ENCODE assay signal across 16 cellular contexts in genomic region chr16:50252082-50252611, GRCh38. TPM values are rescaled to one million over a fixed set of nuclear protein-coding genes. Genes with fewer than 3 reads are reported as not detected.
DNase-seq lines count a peak whose midpoint lies in the region; ATAC-seq, FAIRE-seq and TF ChIP-seq lines count a peak whose summit lies in the region.
"Had no signal": no experiment of that assay in that cellular context is flagged by ENCODE, and none has a peak within 500 bp of the region (broad histone marks: within the 10 kb centered on the region; RNA-seq: fewer than 3 reads in every experiment).

No MANE protein-coding gene starts in this region.

- no peaks in the 10 kb centered on the region for H3K9me2 ChIP-seq in HCT116 (ENCODE audit: insufficient read depth)

- in situ Hi-C loops in K562 (cut with MboI) = loop anchor here (25.0 kb wide), 1 partner anchor 1640 kb away; the partner anchor contains the start of gene N4BP1

- H4K20me1 ChIP-seq in HCT116 (ENCODE audit: insufficient read depth) (no peaks in the 10 kb centered on the region), K562 (replicated peaks; ENCODE audit: control insufficient read depth, insufficient read depth, low read length) (no peaks in the 10 kb centered on the region)

- RAD21 ChIA-PET in HCT116 (lab: Charles Lee; ENCODE audit: low non-redundant PET in 1 of 2, low total read pairs in 2 of 2, uncharacterized antibody in 2 of 2, unreplicated experiment in 2 of 2) = no interaction called here

- BruUV-seq in HCT116 (replicated peaks; lab: Mats Ljungman, UMichigan) (no TSS peak), K562 (replicated peaks; lab: Mats Ljungman, UMichigan) (no TSS peak)

- no peak for TF ChIP-seq POLR2A in HCT116 (IDR thresholded peaks at IDR 0.05; ENCODE audit: borderline replicate concordance, extremely low read depth, insufficient read depth, insufficient read length)
- no peak for TF ChIP-seq POLR2A in K562 (conservative IDR thresholded peaks at IDR 0.05)

- H3K36me3 ChIP-seq in HCT116 (ENCODE audit: control insufficient read depth in 1 of 2, insufficient read depth in 2 of 2, low read length in 2 of 2) = no peaks in the 10 kb centered on the region
- peaks cover 7% of the 10 kb centered on the region; the same call in 1 of the 3 replicates for H3K36me3 ChIP-seq in K562 (ENCODE audit: control insufficient read depth, insufficient read depth, low read length)
- H3K36me3 ChIP-seq in skeletal muscle tissue (ENCODE audit: control insufficient read depth in 3 of 3, insufficient read depth in 3 of 3, low read length in 3 of 3) = no peaks in the 10 kb centered on the region
- H3K36me3 ChIP-seq: heart left ventricle had no signal

- H3K4me3 ChIP-seq in HCT116 (replicated peaks in 1 of 2; ENCODE audit: low read depth in 1 of 2, low read length in 2 of 2) = no peak overlapping the region
- H3K4me3 ChIP-seq in K562 = no peak overlapping the region
- peak overlapping the region in 1 of 3 donors; percentile 22 for H3K4me3 ChIP-seq in skeletal muscle tissue (ENCODE audit: low read length in 3 of 3)
- H3K4me3 ChIP-seq: heart left ventricle had no signal

- H3K4me2 ChIP-seq in HCT116 (ENCODE audit: low read length) (no peak overlapping the region), K562 (ENCODE audit: insufficient read depth, low read length) (peak overlapping the region; percentile 35; the same call in 1 of the 2 replicates)

- H3K9ac ChIP-seq in HCT116 (ENCODE audit: low read length) = no peak overlapping the region
- H3K9ac ChIP-seq in K562 (ENCODE audit: insufficient read depth in 1 of 2, low read depth in 2 of 2, low read length in 2 of 2) = peak overlapping the region; percentile 32 to 76
- peak overlapping the region in 2 of 3 donors; percentile 12 to 25 for H3K9ac ChIP-seq in skeletal muscle tissue (ENCODE audit: low read depth in 1 of 3, low read length in 3 of 3)

- TF ChIP-seq CTCF in HCT116 (IDR thresholded peaks at IDR 0.05 in 2 of 3, conservative IDR thresholded peaks at IDR 0.05 in 1 of 3; ENCODE audit: borderline replicate concordance in 1 of 3, insufficient read depth in 1 of 3, low read depth in 2 of 3, low read length in 2 of 3) (no peak), K562 (IDR thresholded peaks at IDR 0.05 in 2 of 3, conservative IDR thresholded peaks at IDR 0.05 in 1 of 3; ENCODE audit: insufficient read depth in 2 of 3, low read depth in 1 of 3, low read length in 3 of 3) (no peak)

- intact Hi-C loops in HCT116 (cut with micrococcal nuclease) = no loop called here
- intact Hi-C loops in K562 (cut with micrococcal nuclease) = no loop called here

- H3K4me1 ChIP-seq in HCT116 (ENCODE audit: control insufficient read depth in 1 of 2, insufficient read depth in 2 of 2, low read length in 2 of 2) (peaks cover 0 to 3% of the 10 kb centered on the region in 2 experiments; a peak in 1 of 4 replicates), K562 (replicated peaks in 1 of 2; ENCODE audit: control insufficient read depth in 2 of 2, insufficient read depth in 2 of 2, low read length in 2 of 2) (peaks cover 46 to 53% of the 10 kb centered on the region in 2 experiments), skeletal muscle tissue (ENCODE audit: control insufficient read depth in 3 of 3, insufficient read depth in 3 of 3, low read length in 3 of 3) (peaks cover 10 to 13% (median 10%) of the 10 kb centered on the region in 3 donors)

- H3K27ac ChIP-seq in HCT116 (ENCODE audit: low read depth, low read length) (no peak overlapping the region), K562 (ENCODE audit: extremely low read depth, low read depth, low read length) (peak overlapping the region; percentile 83), skeletal muscle tissue (ENCODE audit: low read depth, low read length) (no peak overlapping the region)
- H3K27ac ChIP-seq: heart left ventricle had no signal

- H3K9me1 ChIP-seq in K562 (ENCODE audit: control insufficient read depth, insufficient read depth, low read length) = no peaks in the 10 kb centered on the region

- WGBS in K562 (ENCODE audit: insufficient coverage, low coverage, missing lambda C conversion rate) = 82% methylated on average over 9 of the region's 9 CpGs

- no peaks in the 10 kb centered on the region for H3K27me3 ChIP-seq in HCT116 (ENCODE audit: insufficient read depth, low read length)
- no peaks in the 10 kb centered on the region for H3K27me3 ChIP-seq in K562 (ENCODE audit: control insufficient read depth in 2 of 2, insufficient read depth in 2 of 2, low read length in 2 of 2)
- H3K27me3 ChIP-seq in skeletal muscle tissue (ENCODE audit: control insufficient read depth in 3 of 3, insufficient read depth in 3 of 3, low read length in 3 of 3) = peaks cover 0 to under 1% (median 0%) of the 10 kb centered on the region in 3 donors
- H3K27me3 ChIP-seq: heart left ventricle had no signal

- H3K9me3 ChIP-seq in HCT116 (ENCODE audit: control insufficient read depth in 1 of 2, insufficient read depth in 1 of 2, low read depth in 1 of 2, low read length in 2 of 2) = no peaks in the 10 kb centered on the region
- no peaks in the 10 kb centered on the region for H3K9me3 ChIP-seq in K562 (replicated peaks; ENCODE audit: control insufficient read depth, insufficient read depth, low read depth, low read length)
- H3K9me3 ChIP-seq in skeletal muscle tissue (ENCODE audit: control insufficient read depth in 3 of 3, low read length in 3 of 3) = no peaks in the 10 kb centered on the region
- H3K9me3 ChIP-seq: heart left ventricle had no signal

- no peak for DNase-seq in HCT116 (ENCODE audit: low read depth, low spot score)
- DNase-seq in K562 (ENCODE audit: extremely low read depth in 1 of 4, low spot score in 3 of 4) = no peak
- DNase-seq in mesenteric fat pad (ENCODE audit: low spot score) = peak; percentile 71
- DNase-seq in A172 (ENCODE audit: low spot score) = no peak
- no peak for DNase-seq in stimulated activated CD4-positive, alpha-beta T cell treated with anti-CD3 and anti-CD28 coated beads, Interleukin-4, amount 100 ng/mL, for 1 hour
- no peak for DNase-seq in effector CD8-positive, alpha-beta T cell (lab: John Stamatoyannopoulos, UW)
- DNase-seq: activated B cell treated with CpG ODN at 0.5 μM for 24 hours; activated naive CD8-positive, alpha-beta T cell treated with anti-CD3 and anti-CD28 coated beads, Interleukin-2, amount 10 ng/mL, durations not matched to agents 7 days and 5 days; Calu3; effector memory CD8-positive, alpha-beta T cell; NCI-H1048; SHP77 treated with DMSO at 0.1 percent for 48 hours; T-helper 2 cell had no signal

- TF ChIP-seq RAD21 in HCT116 (IDR thresholded peaks at IDR 0.05; ENCODE audit: low read depth) = no peak
- TF ChIP-seq RAD21 in K562 (CRISPR knock-in tag; conservative IDR thresholded peaks at IDR 0.05 in 1 of 2, IDR thresholded peaks at IDR 0.05 in 1 of 2) = no peak

- POLR2A ChIA-PET in HCT116 (lab: Charles Lee) = interaction anchor here (0.7 kb wide), 1 partner anchor 19 kb away, joined by 3 read pairs; no protein-coding TSS in a partner anchor
- POLR2A ChIA-PET in K562 (lab: Yijun Ruan, JAX) = interaction anchor here (0.7 to 4.1 kb wide), 6 partner anchors 9 to 85 kb away, joined by 3 to 13 read pairs (median 4); no protein-coding TSS in a partner anchor

- no peak for TF ChIP-seq EP300 in K562 (IDR thresholded peaks at IDR 0.05; ENCODE audit: low read length)

- ATAC-seq in HCT116 (0 out of 2 replicates have a peak, but pooled peaks have one; percentile 13), K562 (peak; percentile 13; the same call in 2 of the 3 replicates)
- ATAC-seq: effector memory CD8-positive, alpha-beta T cell had no signal

- H2AFZ ChIP-seq in HCT116 (ENCODE audit: low read depth, low read length, poor library complexity, severe bottlenecking) (no peak overlapping the region), K562 (ENCODE audit: low read depth, low read length) (no peak overlapping the region)

- CTCF ChIA-PET in HCT116 (lab: Charles Lee) (no interaction called here), K562 (lab: Yijun Ruan, JAX; ENCODE audit: low intra/inter-chr PET ratio) (no interaction called here)

- FAIRE-seq in K562 (lab: Jason Lieb, UNC) = peak; percentile 23
- FAIRE-seq: urothelium cell line had no signal

- no peaks in the 10 kb centered on the region for H3K79me2 ChIP-seq in HCT116 (ENCODE audit: insufficient read depth, low read length)
- peaks cover 64% of the 10 kb centered on the region for H3K79me2 ChIP-seq in K562 (ENCODE audit: control insufficient read depth, insufficient read depth, low read length)

TF ChIP-seq in HCT116, 20 proteins besides CTCF, POLR2A, EP300 and RAD21 (continues in another document):
- TF ChIP-seq EGR1 (IDR thresholded peaks at IDR 0.05; ENCODE audit: low read depth) (no peak), ELF1 (IDR thresholded peaks at IDR 0.05; ENCODE audit: borderline replicate concordance, low read depth) (no peak), POLR2AphosphoS5 (IDR thresholded peaks at IDR 0.05; ENCODE audit: low read depth, low read length) (no peak), SRF (IDR thresholded peaks at IDR 0.05; ENCODE audit: low read depth) (no peak)

RNA-seq across cellular contexts. Expression of gene ADCY7, which starts 14.2 kb away (rescaled TPM):
- total RNA-seq in HCT116 (2021; ENCODE audit: unreplicated experiment) (34.2 TPM), K562 (2014; rRNA removed) (59.0 and 73.5 TPM in 2 replicates), K562 (2014; rRNA removed; fragmentation: Illumina TruSeq; extraction: Trizol) (15.9 and 19.0 TPM in 2 replicates), K562 (2015; rRNA removed; fragmentation: Illumina TruSeq; extraction: Trizol) (28.6 and 29.9 TPM in 2 replicates), K562 (2021) (104 and 108 TPM in 2 replicates), mesenteric fat pad (26.8 TPM), skeletal muscle tissue (9.4 TPM)
- polyA plus RNA-seq in HCT116 (2012) = 25.4 and 38.4 TPM in 2 replicates
- 155 and 371 TPM in 2 replicates for total RNA-seq in K562 (2011; cell fraction: chromatin; rRNA removed; ENCODE audit: low replicate concordance)
- total RNA-seq in K562 (2011; cell fraction: nucleolus; rRNA removed) = 245 and 277 TPM in 2 replicates
- total RNA-seq in K562 (2011; cell fraction: nucleoplasm; rRNA removed) = 151 and 184 TPM in 2 replicates
- polyA plus RNA-seq in K562 (2011; rRNA removed) (28.6 and 31.0 TPM in 2 replicates), K562 (2014; fragmentation: Illumina TruSeq; extraction: Trizol) (26.4 and 37.3 TPM in 2 replicates), K562 (2014; fragmentation: Nextera tagmentation; extraction: Ambion mirVana) (1 to 10 TPM; 2.3 to 2.4 TPM), K562 (2014; rRNA removed) (49.4 and 64.0 TPM in 2 replicates)
- polyA plus RNA-seq in K562 (2011; cell fraction: cytosol; rRNA removed) = 19.2 and 48.3 TPM in 2 replicates
- 193 and 347 TPM in 2 replicates for polyA plus RNA-seq in K562 (2011; cell fraction: nucleus; rRNA removed)
- polyA plus RNA-seq in K562 (2012) = 53.4 and 59.6 TPM in 2 replicates
- 27.7 and 54.0 TPM in 2 replicates for polyA minus RNA-seq in K562 (2011; rRNA and poly(A)+ RNA removed)
- polyA minus RNA-seq in K562 (2011; cell fraction: cytosol; rRNA and poly(A)+ RNA removed) = 42.4 and 51.4 TPM in 2 replicates
- 109 TPM in 2 replicates for polyA minus RNA-seq in K562 (2011; cell fraction: nucleus; rRNA and poly(A)+ RNA removed)
- 13.8 and 17.7 TPM in 2 replicates for total RNA-seq in A172 (2014; rRNA removed; shearing (Covaris generic))
